Comparison of ENCODE assay signal across 10 cellular contexts in the genomic region with DNA sequence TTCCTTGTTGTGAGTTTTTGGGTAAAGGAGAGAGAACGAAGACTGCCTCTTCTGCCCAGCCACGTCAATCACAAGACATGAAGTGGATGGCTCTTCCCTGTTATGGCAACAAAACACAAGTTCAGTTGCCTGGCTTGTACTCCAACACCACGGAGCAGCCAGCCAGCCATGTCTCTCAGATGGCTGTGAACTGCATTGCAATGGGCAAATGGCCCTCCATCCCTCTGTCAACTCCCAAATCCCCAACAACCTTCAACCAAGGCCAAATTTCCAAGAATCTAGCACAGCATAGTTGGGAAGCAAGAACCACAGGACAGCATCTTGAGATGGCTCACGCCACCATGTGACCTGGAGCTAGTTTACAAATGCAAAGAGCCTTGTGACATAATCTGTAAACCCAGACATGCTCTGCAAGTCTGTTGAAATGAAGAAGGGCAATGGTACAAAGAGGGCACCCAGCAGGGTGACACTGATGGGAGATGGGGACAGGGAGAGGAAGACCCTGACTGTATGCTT. TPM values are rescaled to one million over a fixed set of nuclear protein-coding genes. Genes with fewer than 3 reads are reported as not detected.
DNase-seq lines count a peak whose midpoint lies in the region; ATAC-seq and TF ChIP-seq lines count a peak whose summit lies in the region.
"Had no signal": no experiment of that assay in that cellular context is flagged by ENCODE, and none has a peak within 500 bp of the region (broad histone marks: within the 10 kb centered on the region; RNA-seq: fewer than 3 reads in every experiment).

No MANE protein-coding gene starts in this region.

- H3K4me1 Mint-ChIP-seq in nephron progenitor cell = peaks cover 36% of the 10 kb centered on the region

- H3K27ac Mint-ChIP-seq in nephron progenitor cell = peak overlapping the region; percentile 87

- H3K36me3 Mint-ChIP-seq in nephron progenitor cell (ENCODE audit: low read depth) = no peaks in the 10 kb centered on the region

- H3K4me1 ChIP-seq in SJSA1 (replicated peaks) (peaks cover 26% of the 10 kb centered on the region), esophagus muscularis mucosa (peaks cover 47 to 57% (median 52%) of the 10 kb centered on the region in 4 donors), upper lobe of right lung (peaks cover 44% of the 10 kb centered on the region)

- intact Hi-C loops in esophagus muscularis mucosa (cut with DNase I) = loop anchor here (5.0 kb wide), 1 partner anchor 86 kb away; no protein-coding TSS in a partner anchor
- intact Hi-C loops in upper lobe of right lung (cut with DNase I) = no loop called here

- no peak overlapping the region for H3K4me3 Mint-ChIP-seq in nephron progenitor cell

- TF ChIP-seq EP300 in esophagus muscularis mucosa (IDR thresholded peaks at IDR 0.05) = no peak

- peaks cover 4% of the 10 kb centered on the region for H3K27me3 Mint-ChIP-seq in nephron progenitor cell (ENCODE audit: low read depth, poor library complexity)

- TF ChIP-seq POLR2A in esophagus muscularis mucosa (IDR thresholded peaks at IDR 0.05; ENCODE audit: low read depth) (no peak), GM18505 (IDR thresholded peaks at IDR 0.05; ENCODE audit: borderline replicate concordance, extremely low read depth, insufficient read depth, insufficient read length) (no peak)

- no peak for ATAC-seq in upper lobe of right lung
- no peak for ATAC-seq in GM18505 (IDR thresholded peaks at IDR 0.05; ENCODE audit: unreplicated experiment)

- 67% methylated on average over 3 of the region's 4 CpGs for WGBS in esophagus muscularis mucosa

- in situ Hi-C loops in G401 (cut with HindIII; ENCODE audit: low sequenced_read_pairs) = no loop called here

- TF ChIP-seq CTCF in esophagus muscularis mucosa (IDR thresholded peaks at IDR 0.05) = no peak
- TF ChIP-seq CTCF in nephron progenitor cell (IDR thresholded peaks at IDR 0.05) = no peak
- TF ChIP-seq CTCF in upper lobe of right lung (IDR thresholded peaks at IDR 0.05) = no peak

- H3K4me3 ChIP-seq in SJSA1 (no peak overlapping the region), esophagus muscularis mucosa (no peak overlapping the region), upper lobe of right lung (no peak overlapping the region)

- no peaks in the 10 kb centered on the region for H3K9me3 Mint-ChIP-seq in nephron progenitor cell

- H3K36me3 ChIP-seq in SJSA1 = no peaks in the 10 kb centered on the region
- H3K36me3 ChIP-seq in esophagus muscularis mucosa = peaks cover 0 to 61% (median 0%) of the 10 kb centered on the region in 4 donors
- H3K36me3 ChIP-seq in upper lobe of right lung = no peaks in the 10 kb centered on the region

- no peak for DNase-seq in SJSA1 (ENCODE audit: low read depth in 1 of 2, low spot score in 2 of 2)
- DNase-seq in esophagus muscularis mucosa (ENCODE audit: extremely low spot score) = no peak
- DNase-seq in nephron progenitor cell = no peak
- DNase-seq in upper lobe of right lung = no peak
- no peak for DNase-seq in stimulated activated CD4-positive, alpha-beta T cell treated with anti-CD3 and anti-CD28 coated beads, Interleukin-4, amount 100 ng/mL, for 4 hours
- DNase-seq in mesenteric fat pad (ENCODE audit: low spot score) = no peak
- DNase-seq in G401 (ENCODE audit: low spot score) = no peak
- DNase-seq: activated T-cell treated with anti-CD3 and anti-CD28 coated beads, Interleukin-2, amount 50 U/mL, for 48 hours; stimulated activated CD4-positive, alpha-beta T cell treated with anti-CD3 and anti-CD28 coated beads, Interleukin-4, amount 100 ng/mL, for 1 hour had no signal

- H3K27ac ChIP-seq in SJSA1 (peak overlapping the region; percentile 85), esophagus muscularis mucosa (replicated peaks in 1 of 4) (peak overlapping the region; percentile 82 to 92 (median 86)), upper lobe of right lung (peak overlapping the region; percentile 86)

- H3K27me3 ChIP-seq in SJSA1 (replicated peaks) (no peaks in the 10 kb centered on the region), esophagus muscularis mucosa (no peaks in the 10 kb centered on the region), upper lobe of right lung (no peaks in the 10 kb centered on the region)

- H3K9me3 ChIP-seq in SJSA1 (replicated peaks) (no peaks in the 10 kb centered on the region), esophagus muscularis mucosa (no peaks in the 10 kb centered on the region), upper lobe of right lung (no peaks in the 10 kb centered on the region)

RNA-seq across cellular contexts. Expression of a gene that starts 53.9 kb away (rescaled TPM):
- not detected in 2 replicates for total RNA-seq in SJSA1 (2014; rRNA removed; shearing (Covaris generic))
- total RNA-seq in esophagus muscularis mucosa (10 to 100 TPM in 1 of 4 donors, 1 to 10 TPM in 3; 3.1 to 11.1 (median 5.0) TPM), upper lobe of right lung (12.2 TPM), mesenteric fat pad (13.8 TPM)
- not detected in 2 replicates for total RNA-seq in G401 (2014; rRNA removed; shearing (Covaris generic))
